Comparison of ENCODE assay signal across 8 cellular contexts in the genomic region with DNA sequence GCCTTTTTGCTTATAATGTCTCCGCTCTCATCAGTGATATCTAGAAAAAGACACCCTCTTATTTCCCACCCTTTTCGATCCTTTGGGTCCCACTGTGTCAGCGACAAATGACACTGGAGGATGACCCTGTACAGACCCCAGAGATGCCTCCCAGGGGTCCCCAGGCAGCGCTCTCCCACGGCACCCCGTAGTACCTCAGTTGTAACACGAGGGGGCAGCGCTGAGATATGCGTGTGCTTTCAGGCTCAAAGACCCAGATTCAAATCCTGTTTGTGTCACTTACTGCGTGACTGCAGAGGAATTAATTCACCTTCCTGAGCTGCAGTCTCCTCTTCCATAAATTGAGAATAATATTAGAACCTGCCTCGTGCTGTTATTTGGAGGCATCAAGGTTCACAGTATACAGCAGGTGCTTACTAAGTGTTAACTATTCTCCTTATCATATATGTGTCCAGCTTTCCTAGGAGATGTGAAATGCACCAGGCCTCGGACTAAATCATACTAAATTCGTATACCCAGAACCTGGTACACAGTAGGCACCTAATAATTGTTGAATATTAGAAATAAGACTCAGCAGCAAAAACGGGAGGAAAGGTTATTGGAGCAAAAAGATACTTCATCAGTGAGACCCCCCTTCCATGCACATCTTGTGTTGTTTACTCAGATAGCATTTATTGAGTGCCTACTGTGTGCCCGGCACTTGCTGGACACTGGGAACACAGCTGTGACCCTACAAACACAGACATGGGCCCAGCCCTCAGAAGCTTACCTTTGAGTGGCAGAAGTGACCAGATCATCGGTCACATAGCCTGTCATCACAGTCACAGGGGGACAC.
DNase-seq lines count a peak whose midpoint lies in the region; ATAC-seq and TF ChIP-seq lines count a peak whose summit lies in the region.

No MANE protein-coding gene starts in this region.

- peak; percentile 28 for DNase-seq in Daoy (ENCODE audit: low read depth)
- no peak for DNase-seq in HL-60 (ENCODE audit: low read depth in 1 of 2, low spot score in 1 of 2)
- DNase-seq in activated naive CD8-positive, alpha-beta T cell treated with anti-CD3 and anti-CD28 coated beads, Interleukin-2, amount 50 U/mL, for 24 hours: peak; percentile 42
- DNase-seq in neural crest cell (ENCODE audit: low read depth, low spot score): peak; percentile 20
- no peak for DNase-seq in SHP77 treated with DMSO at 0.1 percent for 48 hours (lab: John Stamatoyannopoulos, UW)
- DNase-seq in amniotic stem cell (lab: John Stamatoyannopoulos, UW): no peak
- DNase-seq in NK-92 treated with Interleukin-12 subunit alpha and Interleukin-12 subunit beta, amount 100 ng/mL, for 24 hours (lab: John Stamatoyannopoulos, UW): no peak

- no peak overlapping the region for H3K27ac Mint-ChIP-seq in activated naive CD8-positive, alpha-beta T cell treated with anti-CD3 and anti-CD28 coated beads, Interleukin-2, amount 50 U/mL, for 24 hours
- peak overlapping the region; percentile 62 for H3K27ac Mint-ChIP-seq in neural crest cell (ENCODE audit: unreplicated experiment)

- ATAC-seq in activated naive CD8-positive, alpha-beta T cell treated with anti-CD3 and anti-CD28 coated beads, Interleukin-2, amount 50 U/mL, for 24 hours: no peak
- no peak for ATAC-seq in HG02759 (IDR thresholded peaks at IDR 0.05; ENCODE audit: unreplicated experiment)

- H3K27me3 Mint-ChIP-seq in activated naive CD8-positive, alpha-beta T cell treated with anti-CD3 and anti-CD28 coated beads, Interleukin-2, amount 50 U/mL, for 24 hours: no peaks in the 10 kb centered on the region
- no peaks in the 10 kb centered on the region for H3K27me3 Mint-ChIP-seq in neural crest cell (ENCODE audit: low read depth)

- no peaks in the 10 kb centered on the region for H3K27me3 ChIP-seq in HL-60 (ENCODE audit: insufficient read depth, poor library complexity, severe bottlenecking)

- H3K27ac ChIP-seq in HL-60 (replicated peaks): no peak overlapping the region

- H3K9me3 Mint-ChIP-seq in activated naive CD8-positive, alpha-beta T cell treated with anti-CD3 and anti-CD28 coated beads, Interleukin-2, amount 50 U/mL, for 24 hours: no peaks in the 10 kb centered on the region
- H3K9me3 Mint-ChIP-seq in neural crest cell: no peaks in the 10 kb centered on the region

- no peak overlapping the region for H3K4me3 Mint-ChIP-seq in activated naive CD8-positive, alpha-beta T cell treated with anti-CD3 and anti-CD28 coated beads, Interleukin-2, amount 50 U/mL, for 24 hours
- no peak overlapping the region for H3K4me3 Mint-ChIP-seq in neural crest cell

- H3K36me3 Mint-ChIP-seq in activated naive CD8-positive, alpha-beta T cell treated with anti-CD3 and anti-CD28 coated beads, Interleukin-2, amount 50 U/mL, for 24 hours (ENCODE audit: low read depth): no peaks in the 10 kb centered on the region
- no peaks in the 10 kb centered on the region for H3K36me3 Mint-ChIP-seq in neural crest cell (ENCODE audit: low read depth)

- H3K4me1 Mint-ChIP-seq in activated naive CD8-positive, alpha-beta T cell treated with anti-CD3 and anti-CD28 coated beads, Interleukin-2, amount 50 U/mL, for 24 hours: no peaks in the 10 kb centered on the region
- peaks cover 24% of the 10 kb centered on the region for H3K4me1 Mint-ChIP-seq in neural crest cell

- peak; percentile 16 for TF ChIP-seq CTCF in HL-60 (IDR thresholded peaks at IDR 0.05; ENCODE audit: insufficient read depth, low read length)
- TF ChIP-seq CTCF in neural crest cell (conservative IDR thresholded peaks at IDR 0.05): peak; percentile 61

- H3K4me3 ChIP-seq in HL-60 (replicated peaks; ENCODE audit: insufficient read depth, low read length): no peak overlapping the region

Comparison
In these comparisons a context has a peak if more than half of its experiments do, and no peak if none do; other contexts are left out.
1. DNase-seq: peak in Daoy (single experiment), activated naive CD8-positive, alpha-beta T cell treated with anti-CD3 and anti-CD28 coated beads, Interleukin-2, amount 50 U/mL, for 24 hours (single experiment) and neural crest cell (single experiment); none in HL-60 (0 of 2), SHP77 treated with DMSO at 0.1 percent for 48 hours (single experiment), amniotic stem cell (single experiment) and NK-92 treated with Interleukin-12 subunit alpha and Interleukin-12 subunit beta, amount 100 ng/mL, for 24 hours (single experiment).